ENCODE assay signal across 8 cellular contexts in genomic region chr2:170973492-170974303, GRCh38.
A peak's percentile ranks its signal among the peaks of the same experiment; 100 is the strongest.
DNase-seq lines count a peak whose midpoint lies in the region; ATAC-seq and TF ChIP-seq lines count a peak whose summit lies in the region.

No MANE protein-coding gene starts in this region.

- ATAC-seq in GM21576 (IDR thresholded peaks at IDR 0.05; ENCODE audit: unreplicated experiment) = peak; percentile 94

- peaks cover 15% of the 10 kb centered on the region for H3K4me1 ChIP-seq in DOHH2 (ENCODE audit: control insufficient read depth, low read length)
- H3K4me1 ChIP-seq in neuron (ENCODE audit: insufficient read depth, low read length) = peaks cover 5% of the 10 kb centered on the region
- H3K4me1 ChIP-seq in stomach smooth muscle (ENCODE audit: control insufficient read depth, insufficient read depth, low read length) = peaks cover 20% of the 10 kb centered on the region

- 0 out of 2 replicates have a peak, but pooled peaks have one; percentile 5 for TF ChIP-seq EP300 in Ishikawa (IDR thresholded peaks at IDR 0.05; ENCODE audit: borderline replicate concordance)

- H2AFZ ChIP-seq in neuron (ENCODE audit: low read depth, low read length) = peak overlapping the region; percentile 55

- TF ChIP-seq POLR2A in Raji (IDR thresholded peaks at IDR 0.05; ENCODE audit: insufficient read depth, low read depth, low read length) = peak; percentile 28; the same call in 1 of the 2 replicates

- H3K4me2 ChIP-seq in DOHH2 (ENCODE audit: low read length) = peak overlapping the region; percentile 90

- H4K20me1 ChIP-seq in DOHH2 (ENCODE audit: control insufficient read depth, insufficient read depth, low read depth, low read length) = no peaks in the 10 kb centered on the region

- H3K79me2 ChIP-seq in DOHH2 (ENCODE audit: control insufficient read depth, low read length) = no peaks in the 10 kb centered on the region

- peak overlapping the region; percentile 66 to 86 for H3K9ac ChIP-seq in stomach smooth muscle (ENCODE audit: low read length in 2 of 2)

- DNase-seq in activated gamma-delta T cell treated with Interleukin-2 at 50 U/mL for 16 hours (peak; percentile 82), foreskin melanocyte (peak; percentile 43)

- peak; percentile 75 for TF ChIP-seq RAD21 in Ishikawa (IDR thresholded peaks at IDR 0.05; ENCODE audit: low read depth)

- H3K4me3 ChIP-seq in DOHH2 (ENCODE audit: low read length) = peak overlapping the region; percentile 79
- peak overlapping the region; percentile 27 for H3K4me3 ChIP-seq in neuron (ENCODE audit: low read length)
- peak overlapping the region; percentile 81 to 83 for H3K4me3 ChIP-seq in stomach smooth muscle (ENCODE audit: low read length in 2 of 2)

- H3K27me3 ChIP-seq in DOHH2 (ENCODE audit: control insufficient read depth, low read length) (peaks cover 14% of the 10 kb centered on the region), neuron (ENCODE audit: insufficient read depth, low read length) (no peaks in the 10 kb centered on the region), stomach smooth muscle (ENCODE audit: control insufficient read depth in 1 of 2, insufficient read depth in 2 of 2, low read length in 2 of 2) (no peaks in the 10 kb centered on the region)

- peaks cover 7% of the 10 kb centered on the region for H3F3A ChIP-seq in DOHH2 (ENCODE audit: control insufficient read depth, insufficient read depth)

- H3K36me3 ChIP-seq in DOHH2 (ENCODE audit: control insufficient read depth, low read length) (peaks cover 4% of the 10 kb centered on the region; the same call in 1 of the 2 replicates), neuron (ENCODE audit: insufficient read depth, low read length) (peaks cover 5% of the 10 kb centered on the region), stomach smooth muscle (ENCODE audit: control insufficient read depth in 2 of 2, insufficient read depth in 2 of 2, low read length in 2 of 2) (peaks cover 0 to 2% of the 10 kb centered on the region in 2 donors)

- H3K9me2 ChIP-seq in DOHH2 (replicated peaks; ENCODE audit: control insufficient read depth, low read length) = no peaks in the 10 kb centered on the region

- H3K27ac ChIP-seq in DOHH2 (ENCODE audit: low read depth, low read length) = no peak overlapping the region
- peak overlapping the region; percentile 64 for H3K27ac ChIP-seq in stomach smooth muscle (ENCODE audit: low read length)

- peak; percentile 95 for TF ChIP-seq CTCF in DOHH2 (IDR thresholded peaks at IDR 0.05; ENCODE audit: low read depth, low read length, poor library complexity, severe bottlenecking)

- H3K9me3 ChIP-seq in DOHH2 (ENCODE audit: control insufficient read depth, insufficient read depth, low read length) (no peaks in the 10 kb centered on the region), neuron (ENCODE audit: low read length) (peaks cover 3% of the 10 kb centered on the region), stomach smooth muscle (ENCODE audit: control insufficient read depth in 2 of 2, low read length in 2 of 2) (no peaks in the 10 kb centered on the region)

TF ChIP-seq in Ishikawa, 13 proteins besides CTCF, POLR2A, EP300 and RAD21:
- TF ChIP-seq TAF1 (IDR thresholded peaks at IDR 0.05; ENCODE audit: low read depth) (peak; percentile 50; the same call in 1 of the 2 replicates), NFIC (IDR thresholded peaks at IDR 0.05) (peak; percentile 94), ZBTB7A (IDR thresholded peaks at IDR 0.05; ENCODE audit: low read depth) (peak; percentile 60; the same call in 1 of the 2 replicates), TCF12 (IDR thresholded peaks at IDR 0.05; ENCODE audit: low read depth) (0 out of 2 replicates have a peak, but pooled peaks have one; percentile 34), CREB1 (IDR thresholded peaks at IDR 0.05; ENCODE audit: low read depth) (no peak), TEAD4 (IDR thresholded peaks at IDR 0.05) (peak; percentile 33), CEBPB (IDR thresholded peaks at IDR 0.05) (no peak), YY1 (IDR thresholded peaks at IDR 0.05; ENCODE audit: low read depth) (no peak), MAX (IDR thresholded peaks at IDR 0.05) (peak; percentile 94), EGR1 (IDR thresholded peaks at IDR 0.05) (peak; percentile 90), FOXM1 (IDR thresholded peaks at IDR 0.05; ENCODE audit: borderline replicate concordance, low read depth) (no peak; the same call in 1 of the 2 replicates)
- TF ChIP-seq, protein P1, sequence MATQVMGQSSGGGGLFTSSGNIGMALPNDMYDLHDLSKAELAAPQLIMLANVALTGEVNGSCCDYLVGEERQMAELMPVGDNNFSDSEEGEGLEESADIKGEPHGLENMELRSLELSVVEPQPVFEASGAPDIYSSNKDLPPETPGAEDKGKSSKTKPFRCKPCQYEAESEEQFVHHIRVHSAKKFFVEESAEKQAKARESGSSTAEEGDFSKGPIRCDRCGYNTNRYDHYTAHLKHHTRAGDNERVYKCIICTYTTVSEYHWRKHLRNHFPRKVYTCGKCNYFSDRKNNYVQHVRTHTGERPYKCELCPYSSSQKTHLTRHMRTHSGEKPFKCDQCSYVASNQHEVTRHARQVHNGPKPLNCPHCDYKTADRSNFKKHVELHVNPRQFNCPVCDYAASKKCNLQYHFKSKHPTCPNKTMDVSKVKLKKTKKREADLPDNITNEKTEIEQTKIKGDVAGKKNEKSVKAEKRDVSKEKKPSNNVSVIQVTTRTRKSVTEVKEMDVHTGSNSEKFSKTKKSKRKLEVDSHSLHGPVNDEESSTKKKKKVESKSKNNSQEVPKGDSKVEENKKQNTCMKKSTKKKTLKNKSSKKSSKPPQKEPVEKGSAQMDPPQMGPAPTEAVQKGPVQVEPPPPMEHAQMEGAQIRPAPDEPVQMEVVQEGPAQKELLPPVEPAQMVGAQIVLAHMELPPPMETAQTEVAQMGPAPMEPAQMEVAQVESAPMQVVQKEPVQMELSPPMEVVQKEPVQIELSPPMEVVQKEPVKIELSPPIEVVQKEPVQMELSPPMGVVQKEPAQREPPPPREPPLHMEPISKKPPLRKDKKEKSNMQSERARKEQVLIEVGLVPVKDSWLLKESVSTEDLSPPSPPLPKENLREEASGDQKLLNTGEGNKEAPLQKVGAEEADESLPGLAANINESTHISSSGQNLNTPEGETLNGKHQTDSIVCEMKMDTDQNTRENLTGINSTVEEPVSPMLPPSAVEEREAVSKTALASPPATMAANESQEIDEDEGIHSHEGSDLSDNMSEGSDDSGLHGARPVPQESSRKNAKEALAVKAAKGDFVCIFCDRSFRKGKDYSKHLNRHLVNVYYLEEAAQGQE (IDR thresholded peaks at IDR 0.05; ENCODE audit: low read depth) = no peak
- TF ChIP-seq, protein P2, sequence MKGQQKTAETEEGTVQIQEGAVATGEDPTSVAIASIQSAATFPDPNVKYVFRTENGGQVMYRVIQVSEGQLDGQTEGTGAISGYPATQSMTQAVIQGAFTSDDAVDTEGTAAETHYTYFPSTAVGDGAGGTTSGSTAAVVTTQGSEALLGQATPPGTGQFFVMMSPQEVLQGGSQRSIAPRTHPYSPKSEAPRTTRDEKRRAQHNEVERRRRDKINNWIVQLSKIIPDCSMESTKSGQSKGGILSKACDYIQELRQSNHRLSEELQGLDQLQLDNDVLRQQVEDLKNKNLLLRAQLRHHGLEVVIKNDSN (IDR thresholded peaks at IDR 0.05) = peak; percentile 81

Comparison
In these comparisons a context has a peak if more than half of its experiments do, and no peak if none do; other contexts are left out.
1. H3K4me3 ChIP-seq: peak in every context shown above with its lines; median percentile 82 in stomach smooth muscle; 79 in DOHH2; 27 in neuron.